2 cellular contexts compared by ENCODE assay signal in the genomic region with DNA sequence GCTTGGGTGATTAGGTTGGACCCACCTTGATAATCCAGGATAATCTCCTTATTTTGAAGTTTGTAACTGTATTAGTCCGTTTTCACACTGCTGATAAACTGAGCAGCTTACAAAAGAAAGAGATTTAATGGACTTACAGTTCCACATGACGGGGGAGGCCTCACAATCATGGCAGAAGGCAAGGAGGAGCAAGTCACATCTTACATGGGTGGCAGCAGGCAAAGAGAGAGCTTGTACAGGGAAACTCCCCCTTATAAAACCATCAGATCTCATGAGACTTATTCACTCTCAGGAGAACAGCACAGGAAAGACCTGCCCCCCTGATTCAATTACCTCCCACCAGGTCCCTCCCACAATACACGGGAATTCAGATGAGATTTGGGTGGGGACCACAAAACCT. TPM values are rescaled to one million over a fixed set of nuclear protein-coding genes. Genes with fewer than 3 reads are reported as not detected.
"Had no signal": no experiment of that assay in that cellular context is flagged by ENCODE, and none has a peak within 500 bp of the region (broad histone marks: within the 10 kb centered on the region; RNA-seq: fewer than 3 reads in every experiment).

No MANE protein-coding gene starts in this region.

RNA-seq across cellular contexts. Expression of a gene that starts 5.9 kb away (rescaled TPM):
- total RNA-seq: G401, GM12878 had no signal
- polyA plus RNA-seq: GM12878 had no signal
